Comparison of ENCODE assay signal across 22 cellular contexts in the genomic region with DNA sequence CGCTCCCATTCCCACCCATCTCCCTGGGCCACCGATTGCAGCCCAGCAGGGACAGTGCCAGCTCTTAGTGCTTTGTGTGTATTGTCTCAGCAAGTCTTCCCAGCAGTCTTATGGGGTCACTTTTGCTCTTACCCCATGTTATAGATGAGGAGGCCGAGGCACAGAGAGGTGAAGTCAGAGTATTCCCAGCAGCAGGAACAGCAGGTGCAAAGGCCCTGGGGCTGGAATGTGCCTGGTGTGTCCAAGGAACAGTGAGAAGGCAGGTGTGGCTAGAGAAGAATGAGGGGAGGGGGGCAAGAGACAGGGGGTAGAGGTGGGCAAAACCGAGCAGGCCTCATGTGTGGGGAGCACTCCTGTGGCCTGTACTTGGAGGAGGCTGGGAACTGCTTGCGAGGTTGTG. TPM values are rescaled to one million over a fixed set of nuclear protein-coding genes. Genes with fewer than 3 reads are reported as not detected.
A peak's percentile ranks its signal among the peaks of the same experiment; 100 is the strongest.
DNase-seq lines count a peak whose midpoint lies in the region; ATAC-seq and TF ChIP-seq lines count a peak whose summit lies in the region.
"Had no signal": no experiment of that assay in that cellular context is flagged by ENCODE, and none has a peak within 500 bp of the region (broad histone marks: within the 10 kb centered on the region; RNA-seq: fewer than 3 reads in every experiment).

No MANE protein-coding gene starts in this region.

- no peak for TF ChIP-seq CTCF in GM23338 (conservative IDR thresholded peaks at IDR 0.05; ENCODE audit: low read depth in 2 of 2)
- no peak for TF ChIP-seq CTCF in uterus (IDR thresholded peaks at IDR 0.05)

- H3K4me2 ChIP-seq in GM23338, result no peak overlapping the region
- H3K4me2 ChIP-seq: A549, KMS-11 had no signal

- H3K27ac ChIP-seq in GM23338 (ENCODE audit: low read depth), result no peak overlapping the region
- peak overlapping the region; percentile 81 for H3K27ac ChIP-seq in mesodermal cell (ENCODE audit: low read depth, low read length, severe bottlenecking)
- peak overlapping the region; percentile 69 to 74 for H3K27ac ChIP-seq in uterus
- H3K27ac ChIP-seq: A549, GM23248, HL-60, KMS-11 had no signal

- no peaks in the 10 kb centered on the region for H3K9me3 ChIP-seq in T-helper 17 cell (ENCODE audit: control insufficient read depth, low read length, poor library complexity, severe bottlenecking)
- H3K9me3 ChIP-seq in mesodermal cell (ENCODE audit: control insufficient read depth, low read length), result no peaks in the 10 kb centered on the region
- no peaks in the 10 kb centered on the region for H3K9me3 ChIP-seq in uterus
- H3K9me3 ChIP-seq: A549 had no signal

- H3K4me1 ChIP-seq in GM23338 (ENCODE audit: insufficient read depth), result no peaks in the 10 kb centered on the region
- H3K4me1 ChIP-seq in mesodermal cell (ENCODE audit: control insufficient read depth, insufficient read depth, low read length, poor library complexity, severe bottlenecking), result peaks cover 12% of the 10 kb centered on the region
- no peaks in the 10 kb centered on the region for H3K4me1 ChIP-seq in uterus
- H3K4me1 ChIP-seq: A549 had no signal

- no peak overlapping the region for H3K4me3 Mint-ChIP-seq in GM23338
- no peak overlapping the region for H3K4me3 Mint-ChIP-seq in T-helper 17 cell
- H3K4me3 Mint-ChIP-seq: B cell, CD14-positive monocyte had no signal

- DNase-seq in GM23338 (ENCODE audit: low spot score) (no peak), T-helper 17 cell (no peak), uterus (no peak), GM19238 (ENCODE audit: insufficient read length, low spot score) (no peak)
- no peak for DNase-seq in stimulated activated CD8-positive, alpha-beta memory T cell treated with anti-CD3 and anti-CD28 coated beads, Interleukin-4, amount 100 ng/mL, for 48 hours
- no peak for DNase-seq in activated CD8-positive, alpha-beta memory T cell treated with anti-CD3 and anti-CD28 coated beads, Interleukin-2, amount 50 U/mL, for 48 hours
- DNase-seq: DMS79 treated with DMSO at 0.1 percent for 48 hours, GM23248, HCEC 1CT, NCI-H1092 treated with DMSO at 0.1 percent for 48 hours, NCI-H2029 treated with DMSO at 0.1 percent for 48 hours, NCI-H2171, NCI-H524 treated with DMSO at 0.1 percent for 48 hours, OCI-M1, SW 1271 had no signal

- H3K4me1 Mint-ChIP-seq in GM23338 (no peaks in the 10 kb centered on the region), T-helper 17 cell (peaks cover 6% of the 10 kb centered on the region)
- H3K4me1 Mint-ChIP-seq: B cell had no signal

- no peaks in the 10 kb centered on the region for H4K20me1 ChIP-seq in GM23338 (replicated peaks; ENCODE audit: insufficient read depth)

- 100% methylated on average over 2 to 3 of the region's 5 CpGs for WGBS in mesodermal cell (ENCODE audit: insufficient coverage in 2 of 2), 2 experiments

- H3K27me3 ChIP-seq in GM23338 (ENCODE audit: insufficient read depth), result no peaks in the 10 kb centered on the region
- H3K27me3 ChIP-seq in uterus, result no peaks in the 10 kb centered on the region

- H3K36me3 ChIP-seq in GM23338 (ENCODE audit: insufficient read depth) (no peaks in the 10 kb centered on the region; the same call in 1 of the 2 replicates), mesodermal cell (ENCODE audit: control insufficient read depth, insufficient read depth, low read length) (peaks cover 4% of the 10 kb centered on the region), uterus (no peaks in the 10 kb centered on the region)

- no peaks in the 10 kb centered on the region for H3K9me3 Mint-ChIP-seq in GM23338

- H3K27ac Mint-ChIP-seq in GM23338 (peak overlapping the region; percentile 73; the same call in 1 of the 2 replicates), T-helper 17 cell (peak overlapping the region; percentile 69)
- H3K27ac Mint-ChIP-seq: B cell had no signal

- H3K4me3 ChIP-seq in GM23338 (no peak overlapping the region), mesodermal cell (ENCODE audit: extremely low read depth, insufficient read depth, low read length, poor library complexity, severe bottlenecking) (no peak overlapping the region), uterus (no peak overlapping the region)
- H3K4me3 ChIP-seq: A549, GM23248 had no signal

- H3F3A ChIP-seq in GM23338 (replicated peaks; ENCODE audit: low read depth), result no peaks in the 10 kb centered on the region

- no peak overlapping the region for H2AFZ ChIP-seq in GM23338
- H2AFZ ChIP-seq: GM23248 had no signal

- no peak for ATAC-seq in GM23338
- no peak for ATAC-seq in T-helper 17 cell
- ATAC-seq: A549, Right ventricle myocardium inferior had no signal

- TF ChIP-seq POLR2A in uterus (IDR thresholded peaks at IDR 0.05), result no peak

- H3K27me3 Mint-ChIP-seq in GM23338 (ENCODE audit: insufficient read depth, low read depth, poor library complexity) (peaks cover 10% of the 10 kb centered on the region), T-helper 17 cell (no peaks in the 10 kb centered on the region)
- H3K27me3 Mint-ChIP-seq: B cell had no signal

- intact Hi-C loops in uterus (cut with DNase I; ENCODE audit: low total_unique reads), result no loop called here

- H3K79me2 ChIP-seq in GM23338 (replicated peaks; ENCODE audit: insufficient read depth), result no peaks in the 10 kb centered on the region

- H3K9me2 ChIP-seq in GM23338 (ENCODE audit: insufficient read depth), result no peaks in the 10 kb centered on the region

- H3K36me3 Mint-ChIP-seq in GM23338 (ENCODE audit: low read depth), result peaks cover 5% of the 10 kb centered on the region; the same call in 2 of the 3 replicates
- H3K36me3 Mint-ChIP-seq in T-helper 17 cell (ENCODE audit: low read depth), result no peaks in the 10 kb centered on the region

TF ChIP-seq in GM23338, 12 proteins besides CTCF, POLR2A, EP300 and RAD21 (continues in another document):
- no peak for TF ChIP-seq NANOG (IDR thresholded peaks at IDR 0.05; ENCODE audit: borderline replicate concordance)
- TF ChIP-seq, protein P1, sequence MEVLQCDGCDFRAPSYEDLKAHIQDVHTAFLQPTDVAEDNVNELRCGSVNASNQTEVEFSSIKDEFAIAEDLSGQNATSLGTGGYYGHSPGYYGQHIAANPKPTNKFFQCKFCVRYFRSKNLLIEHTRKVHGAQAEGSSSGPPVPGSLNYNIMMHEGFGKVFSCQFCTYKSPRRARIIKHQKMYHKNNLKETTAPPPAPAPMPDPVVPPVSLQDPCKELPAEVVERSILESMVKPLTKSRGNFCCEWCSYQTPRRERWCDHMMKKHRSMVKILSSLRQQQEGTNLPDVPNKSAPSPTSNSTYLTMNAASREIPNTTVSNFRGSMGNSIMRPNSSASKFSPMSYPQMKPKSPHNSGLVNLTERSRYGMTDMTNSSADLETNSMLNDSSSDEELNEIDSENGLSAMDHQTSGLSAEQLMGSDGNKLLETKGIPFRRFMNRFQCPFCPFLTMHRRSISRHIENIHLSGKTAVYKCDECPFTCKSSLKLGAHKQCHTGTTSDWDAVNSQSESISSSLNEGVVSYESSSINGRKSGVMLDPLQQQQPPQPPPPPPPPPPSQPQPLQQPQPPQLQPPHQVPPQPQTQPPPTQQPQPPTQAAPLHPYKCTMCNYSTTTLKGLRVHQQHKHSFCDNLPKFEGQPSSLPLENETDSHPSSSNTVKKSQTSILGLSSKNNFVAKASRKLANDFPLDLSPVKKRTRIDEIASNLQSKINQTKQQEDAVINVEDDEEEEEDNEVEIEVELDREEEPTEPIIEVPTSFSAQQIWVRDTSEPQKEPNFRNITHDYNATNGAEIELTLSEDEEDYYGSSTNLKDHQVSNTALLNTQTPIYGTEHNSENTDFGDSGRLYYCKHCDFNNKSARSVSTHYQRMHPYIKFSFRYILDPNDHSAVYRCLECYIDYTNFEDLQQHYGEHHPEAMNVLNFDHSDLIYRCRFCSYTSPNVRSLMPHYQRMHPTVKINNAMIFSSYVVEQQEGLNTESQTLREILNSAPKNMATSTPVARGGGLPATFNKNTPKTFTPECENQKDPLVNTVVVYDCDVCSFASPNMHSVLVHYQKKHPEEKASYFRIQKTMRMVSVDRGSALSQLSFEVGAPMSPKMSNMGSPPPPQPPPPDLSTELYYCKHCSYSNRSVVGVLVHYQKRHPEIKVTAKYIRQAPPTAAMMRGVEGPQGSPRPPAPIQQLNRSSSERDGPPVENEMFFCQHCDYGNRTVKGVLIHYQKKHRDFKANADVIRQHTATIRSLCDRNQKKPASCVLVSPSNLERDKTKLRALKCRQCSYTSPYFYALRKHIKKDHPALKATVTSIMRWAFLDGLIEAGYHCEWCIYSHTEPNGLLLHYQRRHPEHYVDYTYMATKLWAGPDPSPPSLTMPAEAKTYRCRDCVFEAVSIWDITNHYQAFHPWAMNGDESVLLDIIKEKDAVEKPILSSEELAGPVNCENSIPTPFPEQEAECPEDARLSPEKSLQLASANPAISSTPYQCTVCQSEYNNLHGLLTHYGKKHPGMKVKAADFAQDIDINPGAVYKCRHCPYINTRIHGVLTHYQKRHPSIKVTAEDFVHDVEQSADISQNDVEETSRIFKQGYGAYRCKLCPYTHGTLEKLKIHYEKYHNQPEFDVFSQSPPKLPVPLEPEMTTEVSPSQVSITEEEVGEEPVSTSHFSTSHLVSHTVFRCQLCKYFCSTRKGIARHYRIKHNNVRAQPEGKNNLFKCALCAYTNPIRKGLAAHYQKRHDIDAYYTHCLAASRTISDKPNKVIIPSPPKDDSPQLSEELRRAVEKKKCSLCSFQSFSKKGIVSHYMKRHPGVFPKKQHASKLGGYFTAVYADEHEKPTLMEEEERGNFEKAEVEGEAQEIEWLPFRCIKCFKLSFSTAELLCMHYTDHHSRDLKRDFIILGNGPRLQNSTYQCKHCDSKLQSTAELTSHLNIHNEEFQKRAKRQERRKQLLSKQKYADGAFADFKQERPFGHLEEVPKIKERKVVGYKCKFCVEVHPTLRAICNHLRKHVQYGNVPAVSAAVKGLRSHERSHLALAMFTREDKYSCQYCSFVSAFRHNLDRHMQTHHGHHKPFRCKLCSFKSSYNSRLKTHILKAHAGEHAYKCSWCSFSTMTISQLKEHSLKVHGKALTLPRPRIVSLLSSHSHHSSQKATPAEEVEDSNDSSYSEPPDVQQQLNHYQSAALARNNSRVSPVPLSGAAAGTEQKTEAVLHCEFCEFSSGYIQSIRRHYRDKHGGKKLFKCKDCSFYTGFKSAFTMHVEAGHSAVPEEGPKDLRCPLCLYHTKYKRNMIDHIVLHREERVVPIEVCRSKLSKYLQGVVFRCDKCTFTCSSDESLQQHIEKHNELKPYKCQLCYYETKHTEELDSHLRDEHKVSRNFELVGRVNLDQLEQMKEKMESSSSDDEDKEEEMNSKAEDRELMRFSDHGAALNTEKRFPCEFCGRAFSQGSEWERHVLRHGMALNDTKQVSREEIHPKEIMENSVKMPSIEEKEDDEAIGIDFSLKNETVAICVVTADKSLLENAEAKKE (CRISPR knock-in tag; IDR thresholded peaks at IDR 0.05), result no peak
- TF ChIP-seq EZH2phosphoT487 (IDR thresholded peaks at IDR 0.05; ENCODE audit: unreplicated experiment), result no peak
- TF ChIP-seq ZNF114 (CRISPR knock-in tag; IDR thresholded peaks at IDR 0.05), result no peak
- no peak for TF ChIP-seq EZH2 (IDR thresholded peaks at IDR 0.05; ENCODE audit: low read depth, unreplicated experiment)

RNA-seq across cellular contexts. Expression of a gene that starts 12.8 kb away (rescaled TPM):
- total RNA-seq in GM23338 (2014; rRNA removed; shearing (Covaris generic)), result 14.7 and 15.8 TPM in 2 replicates
- 5.6 and 5.9 TPM in 2 replicates for polyA plus RNA-seq in GM23338 (2016; fragmentation: Nextera tagmentation; extraction: Ambion mirVana)
- total RNA-seq in T-helper 17 cell (10 to 100 TPM; 15.8 to 18.6 TPM), uterus (10 to 100 TPM in 3 of 4 donors, 1 to 10 TPM in 1; 5.6 to 39.1 (median 12.3) TPM)
- polyA plus RNA-seq in mesodermal cell (2013, experiment 1 of 2), result 23.1 TPM
- polyA plus RNA-seq in mesodermal cell (2013, experiment 2 of 2), result 19.8 TPM
